ENCODE assay signal across 18 cellular contexts in the genomic region with DNA sequence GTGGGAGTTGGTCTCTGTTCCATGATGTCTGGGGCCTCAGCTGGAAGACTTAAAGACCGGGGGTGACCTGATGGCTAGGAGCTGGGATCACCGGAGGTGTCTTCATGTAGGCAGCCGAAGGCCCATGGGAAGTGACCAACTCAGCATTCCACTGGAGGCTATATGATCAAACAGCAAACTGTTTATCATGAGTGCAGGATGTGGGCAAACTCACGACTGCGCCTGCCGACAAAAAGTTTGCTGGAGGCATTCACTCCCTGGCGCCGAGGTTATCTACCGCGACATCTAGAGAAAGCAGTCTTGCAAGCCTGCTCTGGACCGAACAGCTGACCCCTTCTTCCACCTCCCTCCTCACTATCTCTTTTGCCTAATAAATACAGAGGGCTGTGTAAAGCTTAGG.
DNase-seq lines count a peak whose midpoint lies in the region; ATAC-seq, FAIRE-seq and TF ChIP-seq lines count a peak whose summit lies in the region.
"Had no signal": no experiment of that assay in that cellular context is flagged by ENCODE, and none has a peak within 500 bp of the region (broad histone marks: within the 10 kb centered on the region; RNA-seq: fewer than 3 reads in every experiment).

No MANE protein-coding gene starts in this region.

- no peak overlapping the region for H3K4me2 ChIP-seq in K562 (ENCODE audit: insufficient read depth, low read length)

- no peak for TF ChIP-seq POLR2A in K562 (conservative IDR thresholded peaks at IDR 0.05)

- TF ChIP-seq RAD21 in K562 (CRISPR knock-in tag; conservative IDR thresholded peaks at IDR 0.05 in 1 of 2, IDR thresholded peaks at IDR 0.05 in 1 of 2): no peak

- no TSS peak for BruUV-seq in K562 (replicated peaks; lab: Mats Ljungman, UMichigan)

- no peak overlapping the region for H2AFZ ChIP-seq in K562 (ENCODE audit: low read depth, low read length)

- H3K4me1 ChIP-seq in CD8-positive, alpha-beta T cell (ENCODE audit: insufficient read depth, low read length): peaks cover 66% of the 10 kb centered on the region
- H3K4me1 ChIP-seq in K562 (replicated peaks in 1 of 2; ENCODE audit: control insufficient read depth in 2 of 2, insufficient read depth in 2 of 2, low read length in 2 of 2): no peaks in the 10 kb centered on the region; a peak in 1 of 5 replicates
- H3K4me1 ChIP-seq: SJSA1 had no signal

- no peak overlapping the region for H3K4me3 Mint-ChIP-seq in activated CD4-positive, alpha-beta T cell treated with anti-CD3 and anti-CD28 coated beads for 36 hours
- peak overlapping the region; percentile 47 for H3K4me3 Mint-ChIP-seq in CD8-positive, alpha-beta T cell
- peak overlapping the region; percentile 46 for H3K4me3 Mint-ChIP-seq in T-helper 2 cell treated with Interferon-gamma antibody and Interleukin-4, amounts not matched to agents 5 μg/mL and 100 μg/mL, for 36 hours
- H3K4me3 Mint-ChIP-seq: IgD-negative memory B cell, nephron had no signal

- intact Hi-C loops in activated CD4-positive, alpha-beta T cell treated with anti-CD3 and anti-CD28 coated beads for 36 hours (cut with DNase I, micrococcal nuclease): no loop called here
- intact Hi-C loops in CD8-positive, alpha-beta T cell (cut with DNase I, micrococcal nuclease): no loop called here
- intact Hi-C loops in K562 (cut with micrococcal nuclease) (no loop called here), dorsolateral prefrontal cortex (cut with DNase I) (no loop called here)

- H3K9ac ChIP-seq in K562 (ENCODE audit: insufficient read depth in 1 of 2, low read depth in 2 of 2, low read length in 2 of 2): no peak overlapping the region

- H3K9me3 ChIP-seq in CD8-positive, alpha-beta T cell (ENCODE audit: low read length): no peaks in the 10 kb centered on the region
- H3K9me3 ChIP-seq in K562 (replicated peaks; ENCODE audit: control insufficient read depth, insufficient read depth, low read depth, low read length): no peaks in the 10 kb centered on the region
- H3K9me3 ChIP-seq: SJSA1, transverse colon had no signal

- 0 out of 2 replicates have a peak, but pooled peaks cover 5% of the 10 kb centered on the region for H4K20me1 ChIP-seq in K562 (replicated peaks; ENCODE audit: control insufficient read depth, insufficient read depth, low read length)

- FAIRE-seq in K562 (lab: Jason Lieb, UNC): no peak

- DNase-seq in activated CD4-positive, alpha-beta T cell treated with anti-CD3 and anti-CD28 coated beads for 36 hours: peak; percentile 49
- no peak for DNase-seq in activated CD4-positive, alpha-beta T cell treated with anti-CD3 and anti-CD28 coated beads for 1 hour
- peak in 4 of 7 experiments; percentile 20 to 70 (median 43) for DNase-seq in CD8-positive, alpha-beta T cell
- peak; percentile 17 for DNase-seq in T-helper 2 cell treated with Interferon-gamma antibody and Interleukin-4, amounts not matched to agents 5 μg/mL and 100 μg/mL, for 36 hours (ENCODE audit: low spot score)
- DNase-seq in K562 (ENCODE audit: extremely low read depth in 1 of 4, low spot score in 3 of 4) (no peak), dorsolateral prefrontal cortex (no peak), NCI-H526 (lab: John Stamatoyannopoulos, UW) (no peak)
- DNase-seq: amniotic stem cell, C1 segment of cervical spinal cord, GOT3, NCI-H524, transverse colon had no signal

- no peak overlapping the region for H3K27ac ChIP-seq in CD8-positive, alpha-beta T cell (ENCODE audit: low read depth, low read length)
- no peak overlapping the region for H3K27ac ChIP-seq in K562 (ENCODE audit: extremely low read depth, low read depth, low read length)
- H3K27ac ChIP-seq in dorsolateral prefrontal cortex: no peak overlapping the region
- H3K27ac ChIP-seq: SJSA1, transverse colon had no signal

- H3K27ac Mint-ChIP-seq in activated CD4-positive, alpha-beta T cell treated with anti-CD3 and anti-CD28 coated beads for 36 hours: peak overlapping the region; percentile 59
- peak overlapping the region; percentile 52 for H3K27ac Mint-ChIP-seq in CD8-positive, alpha-beta T cell
- H3K27ac Mint-ChIP-seq in T-helper 2 cell treated with Interferon-gamma antibody and Interleukin-4, amounts not matched to agents 5 μg/mL and 100 μg/mL, for 36 hours: peak overlapping the region; percentile 54
- H3K27ac Mint-ChIP-seq: immature natural killer cell, nephron had no signal

- peak; percentile 34 for ATAC-seq in activated CD4-positive, alpha-beta T cell treated with anti-CD3 and anti-CD28 coated beads for 36 hours
- ATAC-seq in CD8-positive, alpha-beta T cell: no peak
- ATAC-seq in K562 (no peak), HG03097 (IDR thresholded peaks at IDR 0.05; ENCODE audit: low FRiP score, unreplicated experiment) (no peak)
- ATAC-seq: stimulated activated naive CD8-positive, alpha-beta T cell treated with anti-CD3 and anti-CD28 coated beads, Interleukin-15, Interleukin-2, amounts not matched to agents 100 U/mL and 50 U/mL, for 24 hours had no signal

- no peaks in the 10 kb centered on the region for H3K27me3 Mint-ChIP-seq in activated CD4-positive, alpha-beta T cell treated with anti-CD3 and anti-CD28 coated beads for 36 hours
- no peaks in the 10 kb centered on the region for H3K27me3 Mint-ChIP-seq in CD8-positive, alpha-beta T cell (ENCODE audit: low read depth)
- H3K27me3 Mint-ChIP-seq in T-helper 2 cell treated with Interferon-gamma antibody and Interleukin-4, amounts not matched to agents 5 μg/mL and 100 μg/mL, for 36 hours (ENCODE audit: low read depth): peaks cover 16% of the 10 kb centered on the region

- H3K79me2 ChIP-seq in K562 (ENCODE audit: control insufficient read depth, insufficient read depth, low read length): no peaks in the 10 kb centered on the region

- no peaks in the 10 kb centered on the region for H3K36me3 ChIP-seq in CD8-positive, alpha-beta T cell (ENCODE audit: insufficient read depth, low read length)
- no peaks in the 10 kb centered on the region for H3K36me3 ChIP-seq in K562 (ENCODE audit: control insufficient read depth, insufficient read depth, low read length)
- H3K36me3 ChIP-seq: SJSA1, transverse colon had no signal

- no peak for TF ChIP-seq CTCF in CD8-positive, alpha-beta T cell (IDR thresholded peaks at IDR 0.05)
- no peak for TF ChIP-seq CTCF in K562 (IDR thresholded peaks at IDR 0.05 in 2 of 3, conservative IDR thresholded peaks at IDR 0.05 in 1 of 3; ENCODE audit: insufficient read depth in 2 of 3, low read depth in 1 of 3, low read length in 3 of 3)
- TF ChIP-seq CTCF in dorsolateral prefrontal cortex (IDR thresholded peaks at IDR 0.05 in 54 of 56, conservative IDR thresholded peaks at IDR 0.05 in 2 of 56; ENCODE audit: low read depth in 1 of 56, partially characterized antibody in 56 of 56): no peak

- no peaks in the 10 kb centered on the region for H3K36me3 Mint-ChIP-seq in activated CD4-positive, alpha-beta T cell treated with anti-CD3 and anti-CD28 coated beads for 36 hours (ENCODE audit: low read depth)
- H3K36me3 Mint-ChIP-seq in CD8-positive, alpha-beta T cell: no peaks in the 10 kb centered on the region
- no peaks in the 10 kb centered on the region for H3K36me3 Mint-ChIP-seq in T-helper 2 cell treated with Interferon-gamma antibody and Interleukin-4, amounts not matched to agents 5 μg/mL and 100 μg/mL, for 36 hours (ENCODE audit: low read depth)
- H3K36me3 Mint-ChIP-seq: IgD-negative memory B cell, immature natural killer cell had no signal

- in situ Hi-C loops in K562 (cut with MboI): no loop called here

- CTCF ChIA-PET in activated CD4-positive, alpha-beta T cell treated with anti-CD3 and anti-CD28 coated beads for 36 hours (lab: Charles Lee): interaction anchor here (0.6 kb wide), 1 partner anchor 682 kb away, joined by 3 read pairs; no protein-coding TSS in a partner anchor
- CTCF ChIA-PET in CD8-positive, alpha-beta T cell (lab: Charles Lee): no interaction called here
- CTCF ChIA-PET in K562 (lab: Yijun Ruan, JAX; ENCODE audit: low intra/inter-chr PET ratio): no interaction called here

- POLR2A ChIA-PET in activated CD4-positive, alpha-beta T cell treated with anti-CD3 and anti-CD28 coated beads for 36 hours (lab: Charles Lee): no interaction called here
- POLR2A ChIA-PET in CD8-positive, alpha-beta T cell (lab: Charles Lee): no interaction called here
- POLR2A ChIA-PET in K562 (lab: Yijun Ruan, JAX): interaction anchor here (1.2 kb wide), 1 partner anchor 10 kb away, joined by 3 read pairs; no protein-coding TSS in a partner anchor

- peak overlapping the region; percentile 31 for H3K4me3 ChIP-seq in CD8-positive, alpha-beta T cell (ENCODE audit: low read depth, low read length)
- no peak overlapping the region for H3K4me3 ChIP-seq in K562
- H3K4me3 ChIP-seq in dorsolateral prefrontal cortex: no peak overlapping the region
- H3K4me3 ChIP-seq: SJSA1, transverse colon had no signal

- WGBS in K562 (ENCODE audit: insufficient coverage, low coverage, missing lambda C conversion rate): 3% methylated on average over 11 of the region's 11 CpGs

- H3K9me1 ChIP-seq in K562 (ENCODE audit: control insufficient read depth, insufficient read depth, low read length): no peaks in the 10 kb centered on the region

- H3K27me3 ChIP-seq in CD8-positive, alpha-beta T cell (ENCODE audit: insufficient read depth, low read length): no peaks in the 10 kb centered on the region
- H3K27me3 ChIP-seq in K562 (ENCODE audit: control insufficient read depth in 2 of 2, insufficient read depth in 2 of 2, low read length in 2 of 2) (peaks cover 57 to 76% of the 10 kb centered on the region in 2 experiments), dorsolateral prefrontal cortex (no peaks in the 10 kb centered on the region)
- H3K27me3 ChIP-seq: transverse colon had no signal

- no peaks in the 10 kb centered on the region for H3K9me3 Mint-ChIP-seq in activated CD4-positive, alpha-beta T cell treated with anti-CD3 and anti-CD28 coated beads for 36 hours (ENCODE audit: low read depth)
- H3K9me3 Mint-ChIP-seq in CD8-positive, alpha-beta T cell: no peaks in the 10 kb centered on the region
- no peaks in the 10 kb centered on the region for H3K9me3 Mint-ChIP-seq in T-helper 2 cell treated with Interferon-gamma antibody and Interleukin-4, amounts not matched to agents 5 μg/mL and 100 μg/mL, for 36 hours
- H3K9me3 Mint-ChIP-seq: IgD-negative memory B cell, immature natural killer cell, nephron had no signal

- peaks cover 49% of the 10 kb centered on the region for H3K4me1 Mint-ChIP-seq in activated CD4-positive, alpha-beta T cell treated with anti-CD3 and anti-CD28 coated beads for 36 hours
- H3K4me1 Mint-ChIP-seq in CD8-positive, alpha-beta T cell (ENCODE audit: low read depth): peaks cover 50% of the 10 kb centered on the region
- H3K4me1 Mint-ChIP-seq in T-helper 2 cell treated with Interferon-gamma antibody and Interleukin-4, amounts not matched to agents 5 μg/mL and 100 μg/mL, for 36 hours (ENCODE audit: low read depth): peaks cover 52% of the 10 kb centered on the region

- TF ChIP-seq EP300 in K562 (IDR thresholded peaks at IDR 0.05; ENCODE audit: low read length): no peak

TF ChIP-seq in K562, 482 proteins besides CTCF, POLR2A, EP300 and RAD21:
- TF ChIP-seq NCOA6 (IDR thresholded peaks at IDR 0.05) (no peak), ELF4 (CRISPR knock-in tag; IDR thresholded peaks at IDR 0.05) (0 out of 2 replicates have a peak, but pooled peaks have one; percentile 42)

Comparison
In these comparisons a context has a peak if more than half of its experiments do, and no peak if none do; other contexts are left out.
1. DNase-seq: peak in activated CD4-positive, alpha-beta T cell treated with anti-CD3 and anti-CD28 coated beads for 36 hours (single experiment), CD8-positive, alpha-beta T cell (4 of 7) and T-helper 2 cell treated with Interferon-gamma antibody and Interleukin-4, amounts not matched to agents 5 μg/mL and 100 μg/mL, for 36 hours (single experiment); none in activated CD4-positive, alpha-beta T cell treated with anti-CD3 and anti-CD28 coated beads for 1 hour (single experiment), K562 (0 of 4), dorsolateral prefrontal cortex (0 of 10) and NCI-H526 (0 of 2).
2. Peak in every context shown above with its lines, with median percentiles within 50 percentile points of each other: H3K27ac Mint-ChIP-seq.